1 cellular context compared by ENCODE assay signal in the genomic region with DNA sequence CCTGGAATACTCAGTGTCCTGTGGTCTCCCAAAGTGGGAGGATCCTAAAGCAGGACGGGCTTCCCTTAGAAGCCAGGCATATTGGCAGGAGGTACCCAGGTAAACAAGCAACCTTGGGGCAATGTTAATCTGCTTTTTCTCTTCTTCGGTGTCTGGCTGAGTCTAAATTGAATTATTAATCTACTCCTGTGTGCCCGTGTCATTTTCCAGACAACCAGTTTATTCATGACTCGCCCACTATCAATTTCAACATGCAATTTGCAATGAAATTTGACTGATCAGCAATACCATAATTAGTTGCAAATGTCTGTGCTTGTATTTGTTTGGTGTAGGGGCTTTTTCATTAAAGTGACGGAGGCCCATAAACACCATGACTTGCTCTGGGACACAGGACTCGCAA.
TF ChIP-seq lines count a peak whose summit lies in the region.

No MANE protein-coding gene starts in this region.

TF ChIP-seq in SK-N-SH treated with all-trans-retinoic acid at 6 μM for 48 hours, 23 proteins besides CTCF, POLR2A, EP300 and RAD21 (continued from another document):
- TF ChIP-seq, protein P1, sequence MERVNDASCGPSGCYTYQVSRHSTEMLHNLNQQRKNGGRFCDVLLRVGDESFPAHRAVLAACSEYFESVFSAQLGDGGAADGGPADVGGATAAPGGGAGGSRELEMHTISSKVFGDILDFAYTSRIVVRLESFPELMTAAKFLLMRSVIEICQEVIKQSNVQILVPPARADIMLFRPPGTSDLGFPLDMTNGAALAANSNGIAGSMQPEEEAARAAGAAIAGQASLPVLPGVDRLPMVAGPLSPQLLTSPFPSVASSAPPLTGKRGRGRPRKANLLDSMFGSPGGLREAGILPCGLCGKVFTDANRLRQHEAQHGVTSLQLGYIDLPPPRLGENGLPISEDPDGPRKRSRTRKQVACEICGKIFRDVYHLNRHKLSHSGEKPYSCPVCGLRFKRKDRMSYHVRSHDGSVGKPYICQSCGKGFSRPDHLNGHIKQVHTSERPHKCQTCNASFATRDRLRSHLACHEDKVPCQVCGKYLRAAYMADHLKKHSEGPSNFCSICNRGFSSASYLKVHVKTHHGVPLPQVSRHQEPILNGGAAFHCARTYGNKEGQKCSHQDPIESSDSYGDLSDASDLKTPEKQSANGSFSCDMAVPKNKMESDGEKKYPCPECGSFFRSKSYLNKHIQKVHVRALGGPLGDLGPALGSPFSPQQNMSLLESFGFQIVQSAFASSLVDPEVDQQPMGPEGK (CRISPR knock-in tag; IDR thresholded peaks at IDR 0.05; ENCODE audit: borderline replicate concordance), result no peak
- TF ChIP-seq ISL1 (CRISPR knock-in tag; IDR thresholded peaks at IDR 0.05) (no peak), SNAI2 (CRISPR knock-in tag; IDR thresholded peaks at IDR 0.05) (no peak), ZC3H10 (CRISPR knock-in tag; IDR thresholded peaks at IDR 0.05) (no peak), ZFP3 (CRISPR knock-in tag; IDR thresholded peaks at IDR 0.05) (no peak), OSR1 (CRISPR knock-in tag; IDR thresholded peaks at IDR 0.05) (no peak), TCF4 (CRISPR knock-in tag; IDR thresholded peaks at IDR 0.05; ENCODE audit: borderline replicate concordance) (peak; percentile 69; the same call in 1 of the 2 replicates), ZNF8 (CRISPR knock-in tag; IDR thresholded peaks at IDR 0.05) (no peak), GLIS3 (CRISPR knock-in tag; IDR thresholded peaks at IDR 0.05) (no peak), CSDC2 (CRISPR knock-in tag; IDR thresholded peaks at IDR 0.05) (no peak), ZNF70 (CRISPR knock-in tag; IDR thresholded peaks at IDR 0.05) (no peak), ARNTL (CRISPR knock-in tag; IDR thresholded peaks at IDR 0.05; ENCODE audit: borderline replicate concordance, low read depth) (no peak), RARB (CRISPR knock-in tag; IDR thresholded peaks at IDR 0.05) (no peak)
- TF ChIP-seq, protein P2, sequence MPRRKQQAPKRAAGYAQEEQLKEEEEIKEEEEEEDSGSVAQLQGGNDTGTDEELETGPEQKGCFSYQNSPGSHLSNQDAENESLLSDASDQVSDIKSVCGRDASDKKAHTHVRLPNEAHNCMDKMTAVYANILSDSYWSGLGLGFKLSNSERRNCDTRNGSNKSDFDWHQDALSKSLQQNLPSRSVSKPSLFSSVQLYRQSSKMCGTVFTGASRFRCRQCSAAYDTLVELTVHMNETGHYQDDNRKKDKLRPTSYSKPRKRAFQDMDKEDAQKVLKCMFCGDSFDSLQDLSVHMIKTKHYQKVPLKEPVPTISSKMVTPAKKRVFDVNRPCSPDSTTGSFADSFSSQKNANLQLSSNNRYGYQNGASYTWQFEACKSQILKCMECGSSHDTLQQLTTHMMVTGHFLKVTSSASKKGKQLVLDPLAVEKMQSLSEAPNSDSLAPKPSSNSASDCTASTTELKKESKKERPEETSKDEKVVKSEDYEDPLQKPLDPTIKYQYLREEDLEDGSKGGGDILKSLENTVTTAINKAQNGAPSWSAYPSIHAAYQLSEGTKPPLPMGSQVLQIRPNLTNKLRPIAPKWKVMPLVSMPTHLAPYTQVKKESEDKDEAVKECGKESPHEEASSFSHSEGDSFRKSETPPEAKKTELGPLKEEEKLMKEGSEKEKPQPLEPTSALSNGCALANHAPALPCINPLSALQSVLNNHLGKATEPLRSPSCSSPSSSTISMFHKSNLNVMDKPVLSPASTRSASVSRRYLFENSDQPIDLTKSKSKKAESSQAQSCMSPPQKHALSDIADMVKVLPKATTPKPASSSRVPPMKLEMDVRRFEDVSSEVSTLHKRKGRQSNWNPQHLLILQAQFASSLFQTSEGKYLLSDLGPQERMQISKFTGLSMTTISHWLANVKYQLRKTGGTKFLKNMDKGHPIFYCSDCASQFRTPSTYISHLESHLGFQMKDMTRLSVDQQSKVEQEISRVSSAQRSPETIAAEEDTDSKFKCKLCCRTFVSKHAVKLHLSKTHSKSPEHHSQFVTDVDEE (CRISPR knock-in tag; IDR thresholded peaks at IDR 0.05), result 0 out of 2 replicates have a peak, but pooled peaks have one; percentile 32
